In the genomic region with DNA sequence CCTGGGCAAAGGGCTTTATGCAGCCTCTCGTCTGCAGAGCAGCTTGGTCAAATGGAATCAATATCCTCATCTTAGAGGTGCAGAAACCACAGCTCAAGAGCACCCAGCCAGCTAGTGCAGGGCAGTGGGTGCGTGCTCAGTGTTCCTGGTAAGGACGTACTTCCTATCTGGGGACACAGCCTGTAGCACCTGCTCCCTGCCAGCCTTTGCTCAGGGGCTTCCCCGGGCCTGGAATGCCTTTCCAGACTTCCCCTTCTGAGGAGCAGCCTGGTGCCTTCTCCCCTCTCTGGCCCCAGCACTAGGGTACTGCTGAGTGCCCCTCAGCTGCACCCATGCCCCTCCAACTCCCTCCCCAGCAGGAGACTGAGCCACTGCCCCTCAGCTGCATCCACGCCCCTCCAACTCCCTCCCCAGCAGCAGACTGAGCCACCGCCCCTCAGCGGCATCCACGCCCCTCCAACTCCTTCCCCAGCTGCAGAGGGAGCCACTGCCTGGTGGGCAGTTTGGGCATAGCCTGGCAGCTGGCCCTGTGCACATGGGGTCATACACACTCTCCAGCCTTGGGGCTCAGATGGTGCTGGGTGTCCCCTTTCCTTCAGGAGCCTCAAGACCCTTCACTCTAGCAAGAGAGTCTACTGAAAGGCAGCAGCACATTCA, we compare ENCODE assay signal across 19 cellular contexts.
"Had no signal": no experiment of that assay in that cellular context is flagged by ENCODE, and none has a peak within 500 bp of the region (broad histone marks: within the 10 kb centered on the region; RNA-seq: fewer than 3 reads in every experiment).

No MANE protein-coding gene starts in this region.

- H3K4me1 ChIP-seq: adrenal gland had no signal

- H3K27me3 ChIP-seq: adrenal gland, gastroesophageal sphincter, heart right ventricle, tibial nerve had no signal

- H3K27me3 Mint-ChIP-seq: activated naive CD4-positive, alpha-beta T cell treated with anti-CD3 and anti-CD28 coated beads, Interleukin-2, amount 50 U/mL, for 24 hours had no signal

- H3K9me3 ChIP-seq: adrenal gland, gastroesophageal sphincter, heart right ventricle, neutrophil, tibial nerve had no signal

- H3K27ac ChIP-seq: adrenal gland, gastroesophageal sphincter, heart right ventricle, neutrophil, tibial nerve had no signal

- H3K9me3 Mint-ChIP-seq: activated B cell treated with CpG ODN at 0.5 μM for 24 hours; activated CD8-positive, alpha-beta T cell treated with anti-CD3 and anti-CD28 coated beads for 36 hours; activated naive CD4-positive, alpha-beta T cell treated with anti-CD3 and anti-CD28 coated beads, Interleukin-2, amount 50 U/mL, for 24 hours; naive thymus-derived CD4-positive, alpha-beta T cell had no signal

- ATAC-seq: activated CD8-positive, alpha-beta T cell treated with anti-CD3 and anti-CD28 coated beads for 36 hours; gastroesophageal sphincter; heart right ventricle; naive thymus-derived CD4-positive, alpha-beta T cell had no signal

- H3K4me1 Mint-ChIP-seq: activated B cell treated with CpG ODN at 0.5 μM for 24 hours had no signal

- H3K27ac Mint-ChIP-seq: activated B cell treated with CpG ODN at 0.5 μM for 24 hours; activated CD8-positive, alpha-beta T cell treated with anti-CD3 and anti-CD28 coated beads for 36 hours; activated naive CD4-positive, alpha-beta T cell treated with anti-CD3 and anti-CD28 coated beads, Interleukin-2, amount 50 U/mL, for 24 hours; endodermal cell had no signal

- H3K36me3 Mint-ChIP-seq: activated naive CD4-positive, alpha-beta T cell treated with anti-CD3 and anti-CD28 coated beads, Interleukin-2, amount 50 U/mL, for 24 hours; naive thymus-derived CD4-positive, alpha-beta T cell had no signal

- H3K36me3 ChIP-seq: adrenal gland, gastroesophageal sphincter, heart right ventricle, neutrophil, tibial nerve had no signal

- FAIRE-seq: TTC549 had no signal

- DNase-seq: activated B cell treated with CpG ODN at 0.5 μM for 24 hours; activated CD4-positive, alpha-beta T cell treated with anti-CD3 and anti-CD28 coated beads for 48 hours; activated CD8-positive, alpha-beta memory T cell treated with anti-CD3 and anti-CD28 coated beads, Interleukin-2, amount 50 U/mL, for 4 hours; activated CD8-positive, alpha-beta T cell treated with anti-CD3 and anti-CD28 coated beads for 36 hours; activated effector memory CD4-positive, alpha-beta T cell treated with anti-CD3 and anti-CD28 coated beads, Interleukin-2, amount 50 U/mL, for 16 hours; activated T-cell treated with anti-CD3 and anti-CD28 coated beads, Interleukin-2, amount 50 U/mL, for 48 hours; adrenal gland; endodermal cell; heart right ventricle; naive thymus-derived CD4-positive, alpha-beta T cell; stimulated activated CD4-positive, alpha-beta T cell treated with anti-CD3 and anti-CD28 coated beads, Interleukin-4, amount 100 ng/mL, for 24 hours; stimulated activated naive CD4-positive, alpha-beta T cell treated with Interleukin-2 at 50 U/mL for 16 hours; substantia nigra had no signal

- H3K4me3 ChIP-seq: adrenal gland, gastroesophageal sphincter, heart right ventricle, lung, tibial nerve had no signal

- H3K4me3 Mint-ChIP-seq: activated B cell treated with CpG ODN at 0.5 μM for 24 hours; activated CD8-positive, alpha-beta T cell treated with anti-CD3 and anti-CD28 coated beads for 36 hours; activated naive CD4-positive, alpha-beta T cell treated with anti-CD3 and anti-CD28 coated beads, Interleukin-2, amount 50 U/mL, for 24 hours; endodermal cell; naive thymus-derived CD4-positive, alpha-beta T cell had no signal
